Comparison of ENCODE assay signal across 16 cellular contexts in the genomic region with DNA sequence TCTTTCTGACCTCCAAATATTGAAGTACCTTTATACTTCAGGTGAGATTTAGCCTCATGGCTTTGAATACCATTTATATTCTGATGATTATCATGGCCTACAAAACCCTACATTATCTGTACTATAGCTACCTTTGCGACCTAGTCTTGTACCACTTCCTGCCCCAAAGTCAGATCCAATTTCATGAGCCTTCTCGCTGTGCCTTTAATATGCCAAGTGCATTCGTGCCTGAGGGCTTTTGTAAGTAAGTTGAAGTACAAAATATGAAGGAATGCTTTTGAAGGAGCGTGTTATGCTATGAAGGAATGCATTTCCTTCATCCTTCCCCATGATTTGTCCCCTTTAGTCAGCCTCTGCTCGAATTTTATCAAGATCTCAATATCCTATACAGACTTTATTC. TPM values are rescaled to one million over a fixed set of nuclear protein-coding genes. Genes with fewer than 3 reads are reported as not detected.
DNase-seq lines count a peak whose midpoint lies in the region; ATAC-seq, FAIRE-seq and TF ChIP-seq lines count a peak whose summit lies in the region.
"Had no signal": no experiment of that assay in that cellular context is flagged by ENCODE, and none has a peak within 500 bp of the region (broad histone marks: within the 10 kb centered on the region; RNA-seq: fewer than 3 reads in every experiment).

No MANE protein-coding gene starts in this region.

- H2AFZ ChIP-seq in mammary epithelial cell (ENCODE audit: low read depth, low read length) (no peak overlapping the region), keratinocyte (ENCODE audit: control insufficient read depth, low read length) (no peak overlapping the region)

- POLR2A ChIA-PET in MCF 10A (lab: Yijun Ruan, JAX) (interaction anchor here (0.6 to 2.0 kb wide), 2 partner anchors 9 to 90 kb away, joined by 4 to 5 read pairs; no protein-coding TSS in a partner anchor), T-cell (lab: Charles Lee) (no interaction called here)

- H3K9me1 ChIP-seq in keratinocyte (ENCODE audit: control insufficient read depth, extremely low read depth, insufficient read depth, low read length), result peaks cover 7% of the 10 kb centered on the region

- H3K27me3 ChIP-seq in mammary epithelial cell (ENCODE audit: insufficient read depth, low read length), result no peaks in the 10 kb centered on the region
- no peaks in the 10 kb centered on the region for H3K27me3 ChIP-seq in keratinocyte (ENCODE audit: control insufficient read depth, extremely low read depth, insufficient read depth, low read length)
- H3K27me3 ChIP-seq: body of pancreas had no signal

- FAIRE-seq in keratinocyte (lab: Jason Lieb, UNC) (peak; percentile 34), GM19239 (lab: Jason Lieb, UNC) (no peak)
- FAIRE-seq: small intestine had no signal

- H3K36me3 Mint-ChIP-seq in MCF 10A (ENCODE audit: insufficient read depth, unreplicated experiment) (peaks cover 71% of the 10 kb centered on the region), T-cell (peaks cover 39% of the 10 kb centered on the region), chondrocyte (ENCODE audit: low read depth) (peaks cover 24% of the 10 kb centered on the region)

- H3K4me3 Mint-ChIP-seq in MCF 10A (ENCODE audit: unreplicated experiment), result no peak overlapping the region
- no peak overlapping the region for H3K4me3 Mint-ChIP-seq in T-cell
- no peak overlapping the region for H3K4me3 Mint-ChIP-seq in chondrocyte (ENCODE audit: unreplicated experiment)
- H3K4me3 Mint-ChIP-seq: activated T-helper 1 cell treated with anti-CD3 and anti-CD28 coated beads, Interleukin-12 subunit alpha, Interleukin-12 subunit beta, Interleukin-2, Interleukin-4 antibody, amounts not matched to agents 30 ng/mL and 10 ng/mL and 1 ng/mL, durations not matched to agents 14 hours and 24 hours and 36 hours had no signal

- ATAC-seq in T-cell (replicated peaks in 1 of 4) (peak in 3 of 4 experiments; percentile 42 to 64 (median 61)), GM19035 (IDR thresholded peaks at IDR 0.05; ENCODE audit: unreplicated experiment) (no peak)
- ATAC-seq: activated CD4-positive, CD25-positive, alpha-beta regulatory T cell treated with anti-CD3 and anti-CD28 coated beads, Interleukin-2, amount 50 U/mL, for 24 hours; body of pancreas had no signal

- H3K4me3 ChIP-seq in mammary epithelial cell (replicated peaks in 1 of 3; ENCODE audit: insufficient read depth in 1 of 3, low read depth in 2 of 3, low read length in 3 of 3) (no peak overlapping the region), keratinocyte (ENCODE audit: control insufficient read depth in 2 of 3, extremely low read depth in 1 of 3, insufficient read depth in 2 of 3, low read depth in 1 of 3, low read length in 3 of 3) (no peak overlapping the region)
- H3K4me3 ChIP-seq: body of pancreas had no signal

- H3K9me3 ChIP-seq in mammary epithelial cell (replicated peaks; ENCODE audit: insufficient read depth, low read length), result no peaks in the 10 kb centered on the region
- no peaks in the 10 kb centered on the region for H3K9me3 ChIP-seq in keratinocyte (ENCODE audit: control insufficient read depth, low read depth, low read length)
- H3K9me3 ChIP-seq: body of pancreas had no signal

- H3K27ac ChIP-seq in mammary epithelial cell (ENCODE audit: insufficient read depth, low read depth, low read length) (no peak overlapping the region), keratinocyte (ENCODE audit: control insufficient read depth, insufficient read depth, low read length) (no peak overlapping the region)
- H3K27ac ChIP-seq: body of pancreas had no signal

- dilution Hi-C loops in mammary epithelial cell (cut with HindIII; ENCODE audit: low sequenced_read_pairs) (no loop called here), keratinocyte (cut with MboI; ENCODE audit: extremely low pct_ligation_motif_present, low sequenced_read_pairs) (no loop called here)

- TF ChIP-seq CTCF in MCF 10A (IDR thresholded peaks at IDR 0.05; ENCODE audit: unreplicated experiment), result no peak
- TF ChIP-seq CTCF in mammary epithelial cell (conservative IDR thresholded peaks at IDR 0.05 in 1 of 2, IDR thresholded peaks at IDR 0.05 in 1 of 2; ENCODE audit: extremely low read depth in 1 of 2, insufficient read depth in 1 of 2, low read depth in 1 of 2, low read length in 2 of 2), result no peak
- TF ChIP-seq CTCF in keratinocyte (optimal IDR thresholded peaks at IDR 0.05 in 1 of 3, IDR thresholded peaks at IDR 0.05 in 1 of 3, conservative IDR thresholded peaks at IDR 0.05 in 1 of 3; ENCODE audit: extremely low read depth in 1 of 3, insufficient read depth in 2 of 3, low read length in 3 of 3), result no peak
- no peak for TF ChIP-seq CTCF in chondrocyte (IDR thresholded peaks at IDR 0.05)
- no peak for TF ChIP-seq CTCF in GM10266 (IDR thresholded peaks at IDR 0.05; ENCODE audit: control insufficient read depth, insufficient read depth, low read depth, missing control alignments)

- WGBS in mammary epithelial cell (ENCODE audit: low coverage, missing lambda C conversion rate), result 16% methylated on average over 5 of the region's 5 CpGs

- H3K4me2 ChIP-seq in mammary epithelial cell (ENCODE audit: insufficient read depth, low read depth, low read length), result no peak overlapping the region
- H3K4me2 ChIP-seq in keratinocyte (ENCODE audit: control insufficient read depth, extremely low read depth, insufficient read depth, low read depth, low read length), result no peak overlapping the region

- H3K27me3 Mint-ChIP-seq in MCF 10A (ENCODE audit: insufficient read depth, unreplicated experiment), result no peaks in the 10 kb centered on the region
- no peaks in the 10 kb centered on the region for H3K27me3 Mint-ChIP-seq in T-cell
- H3K27me3 Mint-ChIP-seq in chondrocyte (ENCODE audit: low read depth), result no peaks in the 10 kb centered on the region

- CTCF ChIA-PET in MCF 10A (lab: Yijun Ruan, JAX) (interaction anchor here (0.9 kb wide), 1 partner anchor 101 kb away, joined by 3 read pairs; no protein-coding TSS in a partner anchor), mammary epithelial cell (lab: Charles Lee; ENCODE audit: low non-redundant PET) (no interaction called here), T-cell (lab: Charles Lee) (no interaction called here)

- BruUV-seq in MCF 10A (replicated peaks; lab: Mats Ljungman, UMichigan), result no TSS peak
- BruUV-seq in mammary epithelial cell (replicated peaks; lab: Mats Ljungman, UMichigan), result no TSS peak

- H3K36me3 ChIP-seq in mammary epithelial cell (ENCODE audit: insufficient read depth, low read length), result peaks cover 26% of the 10 kb centered on the region
- peaks cover 11 to 23% of the 10 kb centered on the region in 2 experiments for H3K36me3 ChIP-seq in keratinocyte (ENCODE audit: control insufficient read depth in 2 of 2, extremely low read depth in 1 of 2, insufficient read depth in 2 of 2, low read length in 2 of 2)

- H4K20me1 ChIP-seq in mammary epithelial cell (ENCODE audit: insufficient read depth, low read length) (peaks cover 3% of the 10 kb centered on the region), keratinocyte (ENCODE audit: control insufficient read depth, extremely low read depth, insufficient read depth, low read length) (peaks cover 15% of the 10 kb centered on the region)

- H3K27ac Mint-ChIP-seq in MCF 10A (ENCODE audit: low read depth, unreplicated experiment) (peak overlapping the region; percentile 31), T-cell (peak overlapping the region; percentile 70 to 71), chondrocyte (ENCODE audit: unreplicated experiment) (no peak overlapping the region)
- H3K27ac Mint-ChIP-seq: activated T-helper 1 cell treated with anti-CD3 and anti-CD28 coated beads, Interleukin-12 subunit alpha, Interleukin-12 subunit beta, Interleukin-2, Interleukin-4 antibody, amounts not matched to agents 30 ng/mL and 10 ng/mL and 1 ng/mL, durations not matched to agents 14 hours and 24 hours and 36 hours had no signal

- in situ Hi-C loops in mammary epithelial cell (cut with MboI; ENCODE audit: low sequenced_read_pairs in 2 of 2), result no loop called here

- intact Hi-C loops in MCF 10A (cut with micrococcal nuclease), result no loop called here
- intact Hi-C loops in mammary epithelial cell (cut with micrococcal nuclease), result no loop called here

- H3K4me1 Mint-ChIP-seq in MCF 10A (ENCODE audit: insufficient read depth, unreplicated experiment) (peaks cover 9% of the 10 kb centered on the region), T-cell (peaks cover 60 to 67% (median 67%) of the 10 kb centered on the region in 3 donors), chondrocyte (ENCODE audit: low read depth) (peaks cover 28% of the 10 kb centered on the region)

- H3K9ac ChIP-seq in mammary epithelial cell (ENCODE audit: insufficient read depth, low read length), result no peak overlapping the region
- no peak overlapping the region for H3K9ac ChIP-seq in keratinocyte (ENCODE audit: control insufficient read depth, extremely low read depth, insufficient read depth, low read length)

- H3K79me2 ChIP-seq in mammary epithelial cell (ENCODE audit: insufficient read depth, low read length) (peaks cover 36% of the 10 kb centered on the region), keratinocyte (ENCODE audit: control insufficient read depth, insufficient read depth, low read length) (peaks cover 13% of the 10 kb centered on the region)

- no peak for DNase-seq in MCF 10A (ENCODE audit: unreplicated experiment)
- DNase-seq in mammary epithelial cell, result no peak
- no peak for DNase-seq in T-cell
- DNase-seq in keratinocyte (ENCODE audit: low read depth, low spot score), result no peak
- no peak for DNase-seq in chondrocyte (ENCODE audit: low spot score)
- DNase-seq in GM19239 (ENCODE audit: insufficient read length, low spot score), result no peak
- no peak for DNase-seq in GM10266 (ENCODE audit: extremely low spot score)
- DNase-seq: body of pancreas, NCI-H1105, NCI-H446, nucleus accumbens, small intestine, substantia nigra had no signal

- no peaks in the 10 kb centered on the region for H3K9me3 Mint-ChIP-seq in MCF 10A (ENCODE audit: unreplicated experiment)
- H3K9me3 Mint-ChIP-seq in T-cell, result no peaks in the 10 kb centered on the region
- H3K9me3 Mint-ChIP-seq in chondrocyte (ENCODE audit: low read depth), result no peaks in the 10 kb centered on the region
- H3K9me3 Mint-ChIP-seq: activated T-helper 1 cell treated with anti-CD3 and anti-CD28 coated beads, Interleukin-12 subunit alpha, Interleukin-12 subunit beta, Interleukin-2, Interleukin-4 antibody, amounts not matched to agents 30 ng/mL and 10 ng/mL and 1 ng/mL, durations not matched to agents 14 hours and 24 hours and 36 hours had no signal

- peaks cover 6% of the 10 kb centered on the region for H3K4me1 ChIP-seq in mammary epithelial cell (ENCODE audit: insufficient read depth, low read length)
- peaks cover 18% of the 10 kb centered on the region for H3K4me1 ChIP-seq in keratinocyte (ENCODE audit: control insufficient read depth, extremely low read depth, insufficient read depth, low read length)
- H3K4me1 ChIP-seq: body of pancreas had no signal

RNA-seq across cellular contexts. Expression of a gene that starts 9.3 kb away (rescaled TPM):
- total RNA-seq in MCF 10A (2022) (0.71 and 0.98 TPM in 2 replicates), mammary epithelial cell (1 to 10 TPM; 1.6 to 2.2 TPM), T-cell (1 to 10 TPM in 4 of 5 donors, under 1 TPM in 1; 0.96 to 5.4 (median 2.1) TPM), chondrocyte (2.2 to 5.8 TPM (median 3.1 TPM) in 3 replicates)
- polyA plus RNA-seq in mammary epithelial cell (1.5 TPM), keratinocyte (0.87 to 1.5 TPM (median 1.1 TPM) in 3 replicates)
- polyA minus RNA-seq in mammary epithelial cell (not detected), keratinocyte (1.1 to 5.0 TPM (median 3.9 TPM) in 3 replicates)
- polyA plus RNA-seq in keratinocyte (2011; ENCODE audit: low read depth), result 0.84 TPM
- polyA plus RNA-seq in keratinocyte (2011; cell fraction: cytosol; rRNA removed), result 0.30 and 0.64 TPM in 2 replicates
- polyA plus RNA-seq in keratinocyte (2011; cell fraction: nucleus; rRNA removed), result 0.32 and 0.60 TPM in 2 replicates
- 0.72 and 1.4 TPM in 2 replicates for polyA plus RNA-seq in keratinocyte (2012; ENCODE audit: low replicate concordance)
- not detected for polyA minus RNA-seq in keratinocyte (2011; cell fraction: cytosol; rRNA and poly(A)+ RNA removed)
- 0.53 and 2.2 TPM in 2 replicates for polyA minus RNA-seq in keratinocyte (2011; cell fraction: nucleus; rRNA and poly(A)+ RNA removed)

RNA-seq across cellular contexts. Expression of a gene that starts 10.0 kb away (rescaled TPM):
- total RNA-seq in MCF 10A (2022) (1,293 and 1,479 TPM in 2 replicates), mammary epithelial cell (100 to 1,000 TPM; 422 to 818 TPM), T-cell (1,000 to 10,000 TPM; 1,968 to 2,258 (median 2,221) TPM), chondrocyte (459 to 576 TPM (median 495 TPM) in 3 replicates)
- polyA plus RNA-seq in mammary epithelial cell (1,234 TPM), keratinocyte (1,238 to 1,751 TPM (median 1,377 TPM) in 3 replicates)
- polyA minus RNA-seq in mammary epithelial cell (245 TPM), keratinocyte (17.9 to 194 TPM (median 98.4 TPM) in 3 replicates)
- 522 TPM for polyA plus RNA-seq in keratinocyte (2011; ENCODE audit: low read depth)
- polyA plus RNA-seq in keratinocyte (2011; cell fraction: cytosol; rRNA removed), result 1,297 and 1,976 TPM in 2 replicates
- polyA plus RNA-seq in keratinocyte (2011; cell fraction: nucleus; rRNA removed), result 270 and 346 TPM in 2 replicates
- polyA plus RNA-seq in keratinocyte (2012; ENCODE audit: low replicate concordance), result 1,973 and 2,515 TPM in 2 replicates
- 249 TPM for polyA minus RNA-seq in keratinocyte (2011; cell fraction: cytosol; rRNA and poly(A)+ RNA removed)
- polyA minus RNA-seq in keratinocyte (2011; cell fraction: nucleus; rRNA and poly(A)+ RNA removed), result 64.2 and 123 TPM in 2 replicates
